5 cellular contexts compared by ENCODE assay signal in the genomic region with DNA sequence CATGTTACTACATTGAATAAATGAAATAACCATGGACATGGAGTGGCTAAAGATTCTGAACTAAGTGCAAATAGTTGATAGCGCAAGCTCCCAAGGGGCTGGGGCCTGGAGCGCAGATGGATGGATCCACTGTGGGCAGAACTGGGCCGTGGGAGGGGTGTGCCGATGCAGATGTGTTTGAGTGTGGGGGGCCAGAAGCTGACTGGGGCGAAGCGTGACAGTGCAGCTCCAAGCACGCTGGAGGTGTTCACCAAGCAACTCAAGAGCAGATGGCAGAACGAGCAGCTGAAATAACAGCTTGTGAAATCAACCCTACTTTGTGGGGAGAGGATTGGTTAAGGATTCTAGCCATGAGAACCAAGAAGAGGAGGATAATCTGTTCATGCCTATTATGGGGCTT. TPM values are rescaled to one million over a fixed set of nuclear protein-coding genes. Genes with fewer than 3 reads are reported as not detected.
"Had no signal": no experiment of that assay in that cellular context is flagged by ENCODE, and none has a peak within 500 bp of the region (broad histone marks: within the 10 kb centered on the region; RNA-seq: fewer than 3 reads in every experiment).

No MANE protein-coding gene starts in this region.

RNA-seq across cellular contexts. Expression of gene FOXD4L1, which starts 17.0 kb away (rescaled TPM):
- total RNA-seq: ascending aorta, astrocyte, cardiac septum, chondrocyte had no signal
- polyA plus RNA-seq: cardiac muscle cell had no signal
